In the genomic region with DNA sequence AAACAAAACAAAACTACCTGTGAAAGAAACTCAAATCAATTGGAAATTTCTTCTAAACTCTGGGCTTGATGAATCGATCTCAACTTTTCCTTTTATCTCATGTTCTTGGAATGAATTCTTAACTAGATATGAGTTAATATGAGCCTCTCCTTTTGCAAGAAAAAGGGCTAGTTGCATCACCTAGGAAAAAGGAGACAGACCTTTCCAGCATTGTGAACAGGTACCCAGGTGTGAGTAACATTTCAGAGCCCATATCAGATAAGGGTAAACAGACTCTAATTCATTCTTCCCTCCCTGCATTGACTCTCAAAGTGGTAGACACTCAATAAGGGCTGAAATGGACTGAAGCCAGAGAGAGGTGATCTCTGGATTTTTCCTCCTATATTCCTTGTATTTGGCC, we compare ENCODE assay signal across 15 cellular contexts.
"Had no signal": no experiment of that assay in that cellular context is flagged by ENCODE, and none has a peak within 500 bp of the region (broad histone marks: within the 10 kb centered on the region; RNA-seq: fewer than 3 reads in every experiment).

No MANE protein-coding gene starts in this region.

- H3K27ac Mint-ChIP-seq: activated naive CD8-positive, alpha-beta T cell; brain; immature natural killer cell; naive B cell had no signal

- H3K4me1 ChIP-seq: uterus had no signal

- H3K36me3 Mint-ChIP-seq: activated naive CD8-positive, alpha-beta T cell; brain; immature natural killer cell; naive B cell had no signal

- ATAC-seq: esophagus mucosa, left colon had no signal

- H3K9me3 Mint-ChIP-seq: immature natural killer cell, naive B cell had no signal

- H3K36me3 ChIP-seq: uterus had no signal

- H3K9me3 ChIP-seq: uterus had no signal

- H3K4me3 ChIP-seq: lung, skin epidermis, uterus had no signal

- DNase-seq: activated CD4-positive, alpha-beta T cell treated with anti-CD3 and anti-CD28 coated beads, Interleukin-2, amount 50 U/mL, for 4 hours; activated effector memory CD4-positive, alpha-beta T cell treated with Interleukin-2 at 50 U/mL for 16 hours; activated T-cell treated with anti-CD3 and anti-CD28 coated beads, Interleukin-2, amount 50 U/mL, for 1 hour; amygdala; dermis blood vessel endothelial cell; immature natural killer cell; left colon; naive B cell; stimulated activated CD4-positive, alpha-beta T cell treated with anti-CD3 and anti-CD28 coated beads, Interleukin-4, amount 100 ng/mL, for 4 hours; uterus had no signal

- H3K27me3 ChIP-seq: uterus had no signal

- H3K4me3 Mint-ChIP-seq: activated naive CD8-positive, alpha-beta T cell; brain; immature natural killer cell; naive B cell had no signal

- H3K27ac ChIP-seq: uterus had no signal
